29 cellular contexts compared by ENCODE assay signal in the genomic region with DNA sequence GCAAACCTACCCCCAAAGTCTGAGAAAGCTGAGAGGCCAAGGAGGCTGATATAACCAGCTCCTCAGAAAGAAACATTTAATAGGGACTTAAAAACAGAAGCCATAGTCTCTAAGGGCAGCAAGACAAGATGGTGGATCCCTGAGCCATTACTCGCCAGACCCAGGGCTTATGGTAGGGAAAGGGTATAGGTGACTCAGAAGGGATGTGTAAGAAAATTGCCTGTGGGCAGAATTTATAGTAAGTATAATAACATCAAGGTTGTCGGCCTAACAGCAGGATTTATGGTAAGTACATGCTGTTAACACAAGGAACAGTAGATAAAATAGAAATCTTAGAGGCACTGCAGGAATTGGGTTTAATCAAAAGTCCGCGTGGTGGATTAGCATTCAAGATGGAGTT.
"Had no signal": no experiment of that assay in that cellular context is flagged by ENCODE, and none has a peak within 500 bp of the region (broad histone marks: within the 10 kb centered on the region; RNA-seq: fewer than 3 reads in every experiment).

No MANE protein-coding gene starts in this region.

- H3K4me3 ChIP-seq: adrenal gland, ascending aorta, esophagus squamous epithelium, ovary, stomach, thyroid gland, upper lobe of left lung, vagina had no signal

- ATAC-seq: left cardiac atrium; left ventricle myocardium superior; sciatic nerve; stimulated activated memory B cell treated with anti-CD40 and anti-IgM and Interleukin-4, amounts not matched to agents 10 μg/mL and 1 μg/mL and 100 μg/mL, for 72 hours had no signal

- H3K4me1 ChIP-seq: adrenal gland, ascending aorta, esophagus squamous epithelium, stomach, thyroid gland, upper lobe of left lung, vagina had no signal

- H3K27ac ChIP-seq: adrenal gland, ascending aorta, epithelial cell of prostate, esophagus squamous epithelium, neutrophil, ovary, stomach, thyroid gland, upper lobe of left lung, vagina had no signal

- H3K36me3 ChIP-seq: adrenal gland, ascending aorta, esophagus squamous epithelium, neutrophil, ovary, stomach, thyroid gland, upper lobe of left lung, vagina had no signal

- FAIRE-seq: frontal cortex, small intestine had no signal

- H3K27me3 ChIP-seq: adrenal gland, ascending aorta, esophagus squamous epithelium, neutrophil, ovary, stomach, thyroid gland, upper lobe of left lung, vagina had no signal

- H3K9me3 ChIP-seq: adrenal gland, ascending aorta, esophagus squamous epithelium, neutrophil, ovary, stomach, thyroid gland, upper lobe of left lung, vagina had no signal

- DNase-seq: activated CD4-positive, alpha-beta T cell treated with anti-CD3 and anti-CD28 coated beads for 4 hours; activated CD4-positive, alpha-beta T cell treated with anti-CD3 and anti-CD28 coated beads, Interleukin-2, amount 50 U/mL, for 4 hours; activated CD4-positive, CD25-positive, alpha-beta regulatory T cell; activated CD8-positive, alpha-beta memory T cell treated with anti-CD3 and anti-CD28 coated beads, Interleukin-2, amount 50 U/mL, for 4 hours; activated effector memory CD4-positive, alpha-beta T cell treated with anti-CD3 and anti-CD28 coated beads, Interleukin-2, amount 50 U/mL, for 16 hours; activated naive CD4-positive, alpha-beta T cell treated with anti-CD3 and anti-CD28 coated beads for 36 hours; activated naive CD8-positive, alpha-beta T cell treated with anti-CD3 and anti-CD28 coated beads for 36 hours; activated T-cell treated with anti-CD3 and anti-CD28 coated beads, Interleukin-2, amount 50 U/mL, for 1 hour; adrenal gland; caudate nucleus; cortex of kidney; esophagus squamous epithelium; islet precursor cell; left cardiac atrium; left ventricle myocardium superior; ovary; retina; small intestine; stimulated activated CD4-positive, alpha-beta T cell treated with anti-CD3 and anti-CD28 coated beads, Interleukin-4, amount 100 ng/mL, for 24 hours; stomach; thyroid gland; upper lobe of left lung had no signal
